8 cellular contexts compared by ENCODE assay signal in the genomic region with DNA sequence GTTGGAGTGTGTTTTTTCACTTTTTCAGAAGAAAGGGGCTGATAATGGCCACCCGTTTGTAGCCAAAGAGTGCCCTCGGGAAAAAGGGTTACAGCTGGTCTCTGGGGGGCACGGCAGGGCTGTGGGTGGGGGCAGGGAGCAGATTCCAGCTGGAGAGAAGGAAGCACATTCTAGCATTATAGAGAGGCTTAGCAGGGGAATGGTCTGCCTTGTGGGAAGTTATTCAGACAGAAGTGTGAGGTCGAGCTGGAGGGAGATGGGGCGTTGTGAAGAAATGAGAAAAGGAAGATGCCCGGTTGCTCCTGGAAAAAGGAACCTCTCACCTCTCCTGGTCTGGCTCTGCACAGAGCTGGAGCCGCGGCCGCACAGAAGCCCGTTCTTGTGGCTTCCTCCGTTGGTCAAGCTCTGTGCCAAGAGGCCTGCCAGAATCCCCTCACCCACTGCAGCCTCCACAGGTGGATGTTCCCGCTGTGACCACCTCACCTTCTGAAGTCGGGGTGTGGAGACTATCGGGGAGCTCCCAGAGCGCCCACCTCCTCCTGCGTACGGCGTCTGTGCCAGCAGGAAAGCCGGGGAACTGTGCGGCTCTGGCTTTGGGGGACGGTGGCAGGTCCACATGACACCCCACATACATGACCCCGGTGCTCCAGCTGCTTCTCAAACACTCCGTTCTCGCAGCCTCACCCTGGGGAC. TPM values are rescaled to one million over a fixed set of nuclear protein-coding genes. Genes with fewer than 3 reads are reported as not detected.
DNase-seq lines count a peak whose midpoint lies in the region; ATAC-seq and TF ChIP-seq lines count a peak whose summit lies in the region.

No MANE protein-coding gene starts in this region.

- H3K4me2 ChIP-seq in BLaER1 treated with 17β-estradiol and CSF1 and Interleukin-3, amounts not matched to agents 10 nM and 100 nM: peak overlapping the region; percentile 90 to 100 (median 98)
- peak overlapping the region; percentile 67 for H3K4me2 ChIP-seq in fibroblast of lung (ENCODE audit: extremely low read depth, insufficient read depth, low read length)
- H3K4me2 ChIP-seq in parathyroid adenoma (ENCODE audit: low read length): no peak overlapping the region

- H3K4me3 ChIP-seq in BLaER1 treated with 17β-estradiol and CSF1 and Interleukin-3, amounts not matched to agents 10 nM and 100 nM: peak overlapping the region; percentile 20 to 66 (median 52); a peak in 17 of 20 replicates
- H3K4me3 ChIP-seq in fibroblast of lung (replicated peaks in 1 of 4; ENCODE audit: control extremely low read depth in 1 of 4, insufficient read depth in 1 of 4, low read depth in 3 of 4, low read length in 4 of 4) (peak overlapping the region; percentile 22 to 48 (median 26)), parathyroid adenoma (ENCODE audit: low read depth, low read length) (no peak overlapping the region), Caco-2 (ENCODE audit: low read depth, low read length) (no peak overlapping the region)

- H2AFZ ChIP-seq in fibroblast of lung (ENCODE audit: low read length) (peak overlapping the region; percentile 0), parathyroid adenoma (no peak overlapping the region)

- no peaks in the 10 kb centered on the region for H3K27me3 Mint-ChIP-seq in Caco-2 (ENCODE audit: insufficient read depth, unreplicated experiment)

- no peaks in the 10 kb centered on the region for H3K27me3 ChIP-seq in BLaER1 treated with 17β-estradiol and CSF1 and Interleukin-3, amounts not matched to agents 10 nM and 100 nM
- H3K27me3 ChIP-seq in fibroblast of lung (ENCODE audit: control insufficient read depth, insufficient read depth, low read length) (no peaks in the 10 kb centered on the region), parathyroid adenoma (ENCODE audit: control insufficient read depth, insufficient read depth, low read length) (no peaks in the 10 kb centered on the region), Caco-2 (replicated peaks; ENCODE audit: control insufficient read depth, insufficient read depth, low read length) (no peaks in the 10 kb centered on the region)

- ATAC-seq in HG03039 (IDR thresholded peaks at IDR 0.05; ENCODE audit: unreplicated experiment): no peak

- CTCF ChIA-PET in RWPE1 (lab: Yijun Ruan, JAX): interaction anchor here (0.6 kb wide), 1 partner anchor 415 kb away, joined by 4 read pairs; no protein-coding TSS in a partner anchor
- CTCF ChIA-PET in HEK293T (lab: Yijun Ruan, JAX): no interaction called here
- CTCF ChIA-PET in Caco-2 (lab: Charles Lee): no interaction called here

- no peaks in the 10 kb centered on the region for H3K9me3 ChIP-seq in BLaER1 treated with 17β-estradiol and CSF1 and Interleukin-3, amounts not matched to agents 10 nM and 100 nM (replicated peaks in 1 of 11)
- H3K9me3 ChIP-seq in fibroblast of lung (ENCODE audit: control insufficient read depth, insufficient read depth, low read depth, low read length) (no peaks in the 10 kb centered on the region), parathyroid adenoma (ENCODE audit: control insufficient read depth, low read length) (no peaks in the 10 kb centered on the region), Caco-2 (no peaks in the 10 kb centered on the region)

- DNase-seq in RWPE1 (ENCODE audit: low spot score) (no peak), fibroblast of lung (ENCODE audit: low read depth in 2 of 2) (no peak), mucosa of gallbladder (ENCODE audit: low spot score) (no peak), HEK293T (ENCODE audit: extremely low spot score) (no peak), Caco-2 (no peak)

- peak overlapping the region; percentile 58 to 90 (median 74) for H3K9ac ChIP-seq in BLaER1 treated with 17β-estradiol and CSF1 and Interleukin-3, amounts not matched to agents 10 nM and 100 nM
- H3K9ac ChIP-seq in fibroblast of lung (ENCODE audit: insufficient read depth, low read length): peak overlapping the region; percentile 52
- no peak overlapping the region for H3K9ac ChIP-seq in parathyroid adenoma

- no peaks in the 10 kb centered on the region for H3K79me2 ChIP-seq in fibroblast of lung (ENCODE audit: control insufficient read depth, insufficient read depth, low read length)
- H3K79me2 ChIP-seq in parathyroid adenoma: no peaks in the 10 kb centered on the region

- no peaks in the 10 kb centered on the region for H3K9me3 Mint-ChIP-seq in Caco-2 (ENCODE audit: unreplicated experiment)

- intact Hi-C loops in Caco-2 (cut with micrococcal nuclease; ENCODE audit: unreplicated experiment): no loop called here

- H3K4me3 Mint-ChIP-seq in Caco-2 (ENCODE audit: unreplicated experiment): no peak overlapping the region

- H3K4me1 ChIP-seq in BLaER1 treated with 17β-estradiol and CSF1 and Interleukin-3, amounts not matched to agents 10 nM and 100 nM: peaks cover 65 to 90% (median 84%) of the 10 kb centered on the region in 10 experiments
- H3K4me1 ChIP-seq in fibroblast of lung (ENCODE audit: control insufficient read depth, extremely low read depth, insufficient read depth, low read length) (peaks cover 3% of the 10 kb centered on the region), parathyroid adenoma (no peaks in the 10 kb centered on the region), Caco-2 (no peaks in the 10 kb centered on the region)

- H3K4me1 Mint-ChIP-seq in Caco-2 (ENCODE audit: low read depth, unreplicated experiment): peaks cover 5% of the 10 kb centered on the region

- H3K27ac Mint-ChIP-seq in Caco-2 (ENCODE audit: unreplicated experiment): no peak overlapping the region

- POLR2A ChIA-PET in RWPE1 (lab: Yijun Ruan, JAX; ENCODE audit: low non-redundant PET) (no interaction called here), HEK293T (lab: Yijun Ruan, JAX) (interaction anchor here (0.7 to 1.4 kb wide), 2 partner anchors 20 to 55 kb away, joined by 3 read pairs; no protein-coding TSS in a partner anchor), Caco-2 (lab: Charles Lee) (no interaction called here)

- peaks cover 0 to 15% (median 10%) of the 10 kb centered on the region in 11 experiments; a peak in 17 of 22 replicates for H3K36me3 ChIP-seq in BLaER1 treated with 17β-estradiol and CSF1 and Interleukin-3, amounts not matched to agents 10 nM and 100 nM
- H3K36me3 ChIP-seq in fibroblast of lung (ENCODE audit: control insufficient read depth, insufficient read depth, low read length) (no peaks in the 10 kb centered on the region), parathyroid adenoma (ENCODE audit: control insufficient read depth, insufficient read depth, low read length) (no peaks in the 10 kb centered on the region), Caco-2 (ENCODE audit: control insufficient read depth, insufficient read depth, low read length) (no peaks in the 10 kb centered on the region)

- no peaks in the 10 kb centered on the region for H3K36me3 Mint-ChIP-seq in Caco-2 (ENCODE audit: insufficient read depth, unreplicated experiment)

- TF ChIP-seq CTCF in RWPE1 (conservative IDR thresholded peaks at IDR 0.05; ENCODE audit: low read depth) (no peak), fibroblast of lung (conservative IDR thresholded peaks at IDR 0.05 in 1 of 2, IDR thresholded peaks at IDR 0.05 in 1 of 2; ENCODE audit: low read depth in 1 of 2, low read length in 2 of 2) (no peak), parathyroid adenoma (IDR thresholded peaks at IDR 0.05) (no peak), Caco-2 (IDR thresholded peaks at IDR 0.05; ENCODE audit: insufficient read depth in 1 of 2, low read depth in 1 of 2, low read length in 1 of 2, severe bottlenecking in 1 of 2, unreplicated experiment in 1 of 2) (no peak)

- no TSS peak for BruUV-seq in Caco-2 (replicated peaks; lab: Mats Ljungman, UMichigan)

- H4K20me1 ChIP-seq in BLaER1 treated with 17β-estradiol and CSF1 and Interleukin-3, amounts not matched to agents 10 nM and 100 nM: peaks cover 0 to 95% (median 44%) of the 10 kb centered on the region in 11 experiments; a peak in 16 of 22 replicates
- H4K20me1 ChIP-seq in fibroblast of lung (ENCODE audit: control insufficient read depth, extremely low read depth, insufficient read depth, low read length): no peaks in the 10 kb centered on the region

- H3K27ac ChIP-seq in BLaER1 treated with 17β-estradiol and CSF1 and Interleukin-3, amounts not matched to agents 10 nM and 100 nM: peak overlapping the region; percentile 32 to 96 (median 81); a peak in 21 of 22 replicates
- peak overlapping the region; percentile 99 for H3K27ac ChIP-seq in RWPE1
- peak overlapping the region; percentile 64 for H3K27ac ChIP-seq in fibroblast of lung (ENCODE audit: insufficient read depth, low read length)
- H3K27ac ChIP-seq in parathyroid adenoma: peak overlapping the region; percentile 42

TF ChIP-seq in HEK293T, 16 proteins besides CTCF, POLR2A, EP300 and RAD21:
- TF ChIP-seq NFRKB (IDR thresholded peaks at IDR 0.05) (no peak), LEF1 (IDR thresholded peaks at IDR 0.05; ENCODE audit: borderline replicate concordance) (no peak), SP1 (IDR thresholded peaks at IDR 0.05) (no peak), TARDBP (IDR thresholded peaks at IDR 0.05) (no peak), ZNF384 (IDR thresholded peaks at IDR 0.05) (no peak), CTBP1 (IDR thresholded peaks at IDR 0.05; ENCODE audit: borderline replicate concordance) (no peak)

RNA-seq across cellular contexts. Expression of gene HGFAC, which starts 52.4 kb away (rescaled TPM):
- total RNA-seq in fibroblast of lung (under 0.01 and 0.33 TPM in 2 replicates), mucosa of gallbladder (1.9 TPM), Caco-2 (2022) (0.48 and 0.79 TPM in 2 replicates)
- polyA plus RNA-seq in fibroblast of lung: not detected in 2 replicates
- polyA plus RNA-seq in fibroblast of lung (2012): not detected in 2 replicates
- not detected in 2 replicates for polyA minus RNA-seq in fibroblast of lung (ENCODE audit: low replicate concordance)

Comparison
In these comparisons a context has a peak if more than half of its experiments do, and no peak if none do; other contexts are left out.
1. H3K27ac ChIP-seq: peak in every context shown above with its lines; median percentile 99 in RWPE1; 81 in BLaER1 treated with 17β-estradiol and CSF1 and Interleukin-3, amounts not matched to agents 10 nM and 100 nM; 64 in fibroblast of lung; 42 in parathyroid adenoma.
2. H3K4me3 ChIP-seq: peak in BLaER1 treated with 17β-estradiol and CSF1 and Interleukin-3, amounts not matched to agents 10 nM and 100 nM (10 of 10) and fibroblast of lung (4 of 4); none in parathyroid adenoma (single experiment) and Caco-2 (single experiment).